Comparison of ENCODE assay signal across 8 cellular contexts in genomic region chr6:33248643-33248931, GRCh38. TPM values are rescaled to one million over a fixed set of nuclear protein-coding genes. Genes with fewer than 3 reads are reported as not detected.
DNase-seq lines count a peak whose midpoint lies in the region; ATAC-seq and TF ChIP-seq lines count a peak whose summit lies in the region.

No MANE protein-coding gene starts in this region.

- H3K4me3 ChIP-seq in SJCRH30 = peak overlapping the region; percentile 64
- peak overlapping the region; percentile 81 for H3K4me3 ChIP-seq in naive thymus-derived CD4-positive, alpha-beta T cell (ENCODE audit: low read length)

- no peaks in the 10 kb centered on the region for H3K36me3 ChIP-seq in SJCRH30
- H3K36me3 ChIP-seq in naive thymus-derived CD4-positive, alpha-beta T cell (ENCODE audit: control insufficient read depth in 2 of 3, insufficient read depth in 3 of 3, low read length in 3 of 3) = peaks cover 0 to 5% (median 0%) of the 10 kb centered on the region in 3 experiments

- H3K4me1 Mint-ChIP-seq in endothelial cell (ENCODE audit: unreplicated experiment) = peaks cover 24% of the 10 kb centered on the region
- H3K4me1 Mint-ChIP-seq in naive thymus-derived CD4-positive, alpha-beta T cell = peaks cover 26 to 43% (median 35%) of the 10 kb centered on the region in 7 donors

- CTCF ChIA-PET in naive thymus-derived CD4-positive, alpha-beta T cell (lab: Charles Lee) = interaction anchor here (0.7 to 5.3 kb wide), 22 partner anchors 13 to 903 kb away, joined by 3 to 73 read pairs (median 6); partner anchors contain the start of genes B3GALT4, RGL2, RING1 and RPS18

- H3K36me3 Mint-ChIP-seq in endothelial cell (ENCODE audit: low read depth, unreplicated experiment) = peaks cover 13% of the 10 kb centered on the region
- H3K36me3 Mint-ChIP-seq in naive thymus-derived CD4-positive, alpha-beta T cell = peaks cover 4 to 16% (median 10%) of the 10 kb centered on the region in 5 donors

- POLR2A ChIA-PET in naive thymus-derived CD4-positive, alpha-beta T cell (lab: Charles Lee) = interaction anchor here (0.5 to 6.5 kb wide), 32 partner anchors 10 to 395 kb away, joined by 3 to 101 read pairs (median 5); partner anchors contain the start of genes B3GALT4, HSD17B8, PFDN6 and PSMB9

- H3K9me3 Mint-ChIP-seq in endothelial cell (ENCODE audit: unreplicated experiment) = no peaks in the 10 kb centered on the region
- H3K9me3 Mint-ChIP-seq in naive thymus-derived CD4-positive, alpha-beta T cell = no peaks in the 10 kb centered on the region

- TF ChIP-seq CTCF in GM13976 (IDR thresholded peaks at IDR 0.05; ENCODE audit: borderline replicate concordance, control extremely low read depth, extremely low read depth, insufficient read depth, missing control alignments) (no peak), endothelial cell (IDR thresholded peaks at IDR 0.05; ENCODE audit: unreplicated experiment) (no peak)

- no peaks in the 10 kb centered on the region for H3K9me3 ChIP-seq in SJCRH30 (replicated peaks)
- H3K9me3 ChIP-seq in naive thymus-derived CD4-positive, alpha-beta T cell (ENCODE audit: control insufficient read depth in 2 of 3, low read length in 3 of 3) = no peaks in the 10 kb centered on the region

- H3K4me1 ChIP-seq in SJCRH30 = no peaks in the 10 kb centered on the region; the same call in 1 of the 2 replicates
- peaks cover 11 to 15% of the 10 kb centered on the region in 2 donors for H3K4me1 ChIP-seq in naive thymus-derived CD4-positive, alpha-beta T cell (ENCODE audit: control insufficient read depth in 2 of 2, insufficient read depth in 2 of 2, low read length in 2 of 2)

- peak overlapping the region; percentile 86 for H3K4me3 Mint-ChIP-seq in endothelial cell (ENCODE audit: unreplicated experiment)
- peak overlapping the region; percentile 81 to 94 (median 90) for H3K4me3 Mint-ChIP-seq in naive thymus-derived CD4-positive, alpha-beta T cell

- in situ Hi-C loops in GM13976 (cut with MboI; ENCODE audit: low sequenced_read_pairs, unreplicated experiment) = loop anchor here (25.0 kb wide), 1 partner anchor 236 kb away; the partner anchor contains the start of gene HLA-DOA

- DNase-seq in GM13976 (ENCODE audit: low spot score) = peak; percentile 30
- DNase-seq in SJCRH30 = no peak
- DNase-seq in endothelial cell (ENCODE audit: low spot score) = no peak
- peak in 1 of 9 donors; percentile 47 for DNase-seq in naive thymus-derived CD4-positive, alpha-beta T cell
- DNase-seq in T-helper 9 cell = no peak
- no peak for DNase-seq in mucosa of gallbladder (ENCODE audit: low spot score)
- no peak for DNase-seq in NCI-H2227 (lab: John Stamatoyannopoulos, UW; ENCODE audit: unreplicated experiment)

- peak; percentile 20 for ATAC-seq in HG02884 (IDR thresholded peaks at IDR 0.05; ENCODE audit: unreplicated experiment)
- ATAC-seq in naive thymus-derived CD4-positive, alpha-beta T cell = peak; percentile 18

- H3K27me3 Mint-ChIP-seq in endothelial cell (ENCODE audit: unreplicated experiment) = peaks cover 4% of the 10 kb centered on the region
- peaks cover 0 to 5% (median 0%) of the 10 kb centered on the region in 5 donors for H3K27me3 Mint-ChIP-seq in naive thymus-derived CD4-positive, alpha-beta T cell

- intact Hi-C loops in naive thymus-derived CD4-positive, alpha-beta T cell (cut with micrococcal nuclease) = loop anchor here (1.0 to 5.0 kb wide), 8 partner anchors 40 to 404 kb away; partner anchors contain the start of genes PSMB8 (in 2 of the 2), HLA-DPA1 (in 1 of the 2) and RING1 (in 1 of the 2)

- no peaks in the 10 kb centered on the region for H3K27me3 ChIP-seq in SJCRH30
- no peaks in the 10 kb centered on the region for H3K27me3 ChIP-seq in naive thymus-derived CD4-positive, alpha-beta T cell (ENCODE audit: control insufficient read depth in 2 of 2, insufficient read depth in 2 of 2, low read length in 2 of 2)

- H3K27ac ChIP-seq in SJCRH30 = peak overlapping the region; percentile 65
- H3K27ac ChIP-seq in naive thymus-derived CD4-positive, alpha-beta T cell (ENCODE audit: low read depth, low read length) = peak overlapping the region; percentile 96

- H3K27ac Mint-ChIP-seq in endothelial cell (ENCODE audit: unreplicated experiment) = peak overlapping the region; percentile 57
- peak overlapping the region; percentile 82 to 98 (median 94) for H3K27ac Mint-ChIP-seq in naive thymus-derived CD4-positive, alpha-beta T cell

RNA-seq across cellular contexts. Expression of gene VPS52, which starts 23.1 kb away (rescaled TPM):
- total RNA-seq in SJCRH30 (2014; rRNA removed; shearing (Covaris generic)) = 32.7 and 33.8 TPM in 2 replicates
- total RNA-seq in endothelial cell (ENCODE audit: unreplicated experiment) (41.8 TPM), mucosa of gallbladder (62.5 TPM)
- total RNA-seq in naive thymus-derived CD4-positive, alpha-beta T cell = 100 to 1,000 TPM in 2 of 5 experiments, 10 to 100 TPM in 3; 74.3 to 110 (median 90.5) TPM
- 10 to 100 TPM; 15.5 to 26.8 TPM for polyA plus RNA-seq in naive thymus-derived CD4-positive, alpha-beta T cell

RNA-seq across cellular contexts. Expression of gene RPS18, which starts 23.3 kb away (rescaled TPM):
- total RNA-seq in SJCRH30 (2014; rRNA removed; shearing (Covaris generic)) = 5,924 and 6,385 TPM in 2 replicates
- total RNA-seq in endothelial cell (ENCODE audit: unreplicated experiment) = 2,251 TPM
- 1,000 to 10,000 TPM; 2,454 to 4,896 (median 3,431) TPM for total RNA-seq in naive thymus-derived CD4-positive, alpha-beta T cell
- over 10,000 TPM in 1 of 2 donors, 1,000 to 10,000 TPM in 1; 8,513 to 10,735 TPM for polyA plus RNA-seq in naive thymus-derived CD4-positive, alpha-beta T cell
- 1,438 TPM for total RNA-seq in mucosa of gallbladder

RNA-seq across cellular contexts. Expression of gene B3GALT4, which starts 28.3 kb away (rescaled TPM):
- total RNA-seq in SJCRH30 (2014; rRNA removed; shearing (Covaris generic)) = 0.84 and 0.95 TPM in 2 replicates
- total RNA-seq in endothelial cell (ENCODE audit: unreplicated experiment) (3.8 TPM), mucosa of gallbladder (25.4 TPM)
- total RNA-seq in naive thymus-derived CD4-positive, alpha-beta T cell = 10 to 100 TPM; 12.9 to 48.0 (median 18.2) TPM
- 10 to 100 TPM; 18.9 to 27.3 TPM for polyA plus RNA-seq in naive thymus-derived CD4-positive, alpha-beta T cell

RNA-seq across cellular contexts. Expression of gene RING1, which starts 40.3 kb away (rescaled TPM):
- total RNA-seq in SJCRH30 (2014; rRNA removed; shearing (Covaris generic)) = 14.9 and 16.4 TPM in 2 replicates
- 19.6 TPM for total RNA-seq in endothelial cell (ENCODE audit: unreplicated experiment)
- 10 to 100 TPM; 36.2 to 47.2 (median 44.5) TPM for total RNA-seq in naive thymus-derived CD4-positive, alpha-beta T cell
- 10 to 100 TPM in 1 of 2 donors, 1 to 10 TPM in 1; 9.5 to 10.4 TPM for polyA plus RNA-seq in naive thymus-derived CD4-positive, alpha-beta T cell
- 50.9 TPM for total RNA-seq in mucosa of gallbladder

RNA-seq across cellular contexts. Expression of gene WDR46, which starts 40.5 kb away (rescaled TPM):
- 54.6 and 61.5 TPM in 2 replicates for total RNA-seq in SJCRH30 (2014; rRNA removed; shearing (Covaris generic))
- total RNA-seq in endothelial cell (ENCODE audit: unreplicated experiment) = 48.5 TPM
- total RNA-seq in naive thymus-derived CD4-positive, alpha-beta T cell = 10 to 100 TPM; 25.3 to 62.7 (median 52.7) TPM
- 10 to 100 TPM; 55.2 to 82.9 TPM for polyA plus RNA-seq in naive thymus-derived CD4-positive, alpha-beta T cell
- total RNA-seq in mucosa of gallbladder = 37.7 TPM
